24 cellular contexts compared by ENCODE assay signal in the genomic region with DNA sequence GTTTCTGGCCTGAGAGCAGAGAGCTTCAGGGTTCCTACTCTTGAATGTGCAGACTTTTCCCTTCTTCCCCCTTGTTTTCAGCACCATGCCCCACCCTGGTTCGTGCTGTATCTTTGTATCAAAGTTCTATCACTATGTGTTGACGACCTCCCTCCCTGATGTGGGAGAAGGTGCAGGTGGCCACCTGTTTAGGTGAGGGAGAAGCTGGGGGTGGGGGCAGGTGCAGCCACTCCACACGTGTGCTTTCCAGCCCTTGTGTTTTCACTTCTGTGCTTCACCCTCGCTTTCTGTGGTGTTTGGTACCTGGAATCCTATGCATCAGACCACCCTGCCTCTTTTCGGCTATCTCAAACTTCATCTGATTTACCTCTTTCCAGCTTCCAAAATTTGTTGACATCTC.
"Had no signal": no experiment of that assay in that cellular context is flagged by ENCODE, and none has a peak within 500 bp of the region (broad histone marks: within the 10 kb centered on the region; RNA-seq: fewer than 3 reads in every experiment).

No MANE protein-coding gene starts in this region.

- H3K4me3 ChIP-seq: colonic mucosa, hepatocyte, left ventricle myocardium inferior, lower lobe of right lung, psoas muscle, right lobe of liver, testis, tibial nerve had no signal

- H3K27me3 ChIP-seq: colonic mucosa, foreskin keratinocyte, hepatocyte, right lobe of liver, testis, tibial nerve had no signal

- H3K27ac ChIP-seq: colonic mucosa, foreskin keratinocyte, hepatocyte, left ventricle myocardium inferior, lower lobe of right lung, psoas muscle, right lobe of liver, testis, tibial nerve had no signal

- H3K4me3 Mint-ChIP-seq: endodermal cell; memory B cell; natural killer cell treated with Interleukin-12 subunit alpha and Interleukin-12 subunit beta and Interleukin-15 and Interleukin-18, amount 100 ng/mL, for 72 hours; stimulated activated naive B cell treated with anti-CD40 and anti-IgM and Interleukin-4, amounts not matched to agents 10 μg/mL and 1 μg/mL and 100 μg/mL, for 72 hours; stimulated activated naive CD8-positive, alpha-beta T cell treated with anti-CD3 and anti-CD28 coated beads, Interleukin-15, amount 100 ng/mL, for 72 hours had no signal

- DNase-seq: colonic mucosa; dermis blood vessel endothelial cell; endodermal cell; erythroblast; foreskin keratinocyte; kidney; left cardiac atrium; left ventricle myocardium inferior; lower lobe of right lung; midbrain; occipital lobe; psoas muscle; retina; right lobe of liver; stimulated activated CD4-positive, alpha-beta T cell treated with anti-CD3 and anti-CD28 coated beads, Interleukin-15, amount 100 ng/mL, for 24 hours; stimulated activated CD4-positive, alpha-beta T cell treated with anti-CD3 and anti-CD28 coated beads, Interleukin-1b, Interleukin-23, amount 100 ng/mL, for 48 hours; stimulated activated CD4-positive, alpha-beta T cell treated with anti-CD3 and anti-CD28 coated beads, Interleukin-4, amount 100 ng/mL, for 24 hours; stimulated activated naive B cell treated with anti-CD40 and anti-IgM and Interleukin-4, amounts not matched to agents 10 μg/mL and 1 μg/mL and 100 μg/mL, for 72 hours; stimulated activated naive CD8-positive, alpha-beta T cell treated with anti-CD3 and anti-CD28 coated beads, Interleukin-15, amount 100 ng/mL, for 72 hours; testis had no signal

- H3K27me3 Mint-ChIP-seq: memory B cell; natural killer cell treated with Interleukin-12 subunit alpha and Interleukin-12 subunit beta and Interleukin-15 and Interleukin-18, amount 100 ng/mL, for 72 hours; stimulated activated naive B cell treated with anti-CD40 and anti-IgM and Interleukin-4, amounts not matched to agents 10 μg/mL and 1 μg/mL and 100 μg/mL, for 72 hours; stimulated activated naive CD8-positive, alpha-beta T cell treated with anti-CD3 and anti-CD28 coated beads, Interleukin-15, amount 100 ng/mL, for 72 hours had no signal

- H2AFZ ChIP-seq: hepatocyte had no signal

- ATAC-seq: foreskin keratinocyte; left cardiac atrium; lower lobe of right lung; natural killer cell treated with Interleukin-12 subunit alpha and Interleukin-12 subunit beta and Interleukin-15 and Interleukin-18, amount 100 ng/mL, for 72 hours; psoas muscle; right lobe of liver; stimulated activated naive B cell treated with anti-CD40 and anti-IgM and Interleukin-4, amounts not matched to agents 10 μg/mL and 1 μg/mL and 100 μg/mL, for 72 hours; stimulated activated naive CD8-positive, alpha-beta T cell treated with anti-CD3 and anti-CD28 coated beads, Interleukin-15, amount 100 ng/mL, for 72 hours had no signal

- H3K9me3 ChIP-seq: colonic mucosa, left ventricle myocardium inferior, lower lobe of right lung, psoas muscle, right lobe of liver, testis, tibial nerve had no signal

- H3K4me2 ChIP-seq: hepatocyte had no signal

- H3K36me3 ChIP-seq: colonic mucosa, right lobe of liver had no signal

- H3K9me3 Mint-ChIP-seq: endodermal cell; memory B cell; natural killer cell treated with Interleukin-12 subunit alpha and Interleukin-12 subunit beta and Interleukin-15 and Interleukin-18, amount 100 ng/mL, for 72 hours; stimulated activated naive B cell treated with anti-CD40 and anti-IgM and Interleukin-4, amounts not matched to agents 10 μg/mL and 1 μg/mL and 100 μg/mL, for 72 hours; stimulated activated naive CD8-positive, alpha-beta T cell treated with anti-CD3 and anti-CD28 coated beads, Interleukin-15, amount 100 ng/mL, for 72 hours had no signal

- H3K4me1 ChIP-seq: foreskin keratinocyte, left ventricle myocardium inferior, right lobe of liver, testis, tibial nerve had no signal

- H3K27ac Mint-ChIP-seq: endodermal cell, memory B cell had no signal

- H3K4me1 Mint-ChIP-seq: memory B cell; stimulated activated naive CD8-positive, alpha-beta T cell treated with anti-CD3 and anti-CD28 coated beads, Interleukin-15, amount 100 ng/mL, for 72 hours had no signal
